Comparison of ENCODE assay signal across 1 cellular context in the genomic region with DNA sequence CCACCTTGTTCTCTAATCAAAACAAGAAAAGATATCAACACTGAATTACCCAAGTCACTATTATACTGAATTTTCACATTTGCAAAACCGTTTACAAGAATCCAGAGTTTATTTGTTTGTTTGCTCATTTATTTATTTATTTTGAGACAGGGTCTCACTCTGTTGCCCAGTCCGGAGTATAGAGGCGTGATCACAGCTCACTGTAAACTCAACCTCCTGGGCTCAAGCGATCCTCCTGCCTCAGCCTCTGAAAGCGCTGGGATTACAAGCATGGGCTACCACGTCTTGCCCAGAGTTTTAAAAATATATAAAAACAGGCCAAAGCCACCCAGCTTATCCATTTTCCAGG.
TF ChIP-seq lines count a peak whose summit lies in the region.

No MANE protein-coding gene starts in this region.

TF ChIP-seq in HepG2, 621 proteins besides CTCF, POLR2A, EP300 and RAD21 (continued from another document):
- TF ChIP-seq, protein P1, sequence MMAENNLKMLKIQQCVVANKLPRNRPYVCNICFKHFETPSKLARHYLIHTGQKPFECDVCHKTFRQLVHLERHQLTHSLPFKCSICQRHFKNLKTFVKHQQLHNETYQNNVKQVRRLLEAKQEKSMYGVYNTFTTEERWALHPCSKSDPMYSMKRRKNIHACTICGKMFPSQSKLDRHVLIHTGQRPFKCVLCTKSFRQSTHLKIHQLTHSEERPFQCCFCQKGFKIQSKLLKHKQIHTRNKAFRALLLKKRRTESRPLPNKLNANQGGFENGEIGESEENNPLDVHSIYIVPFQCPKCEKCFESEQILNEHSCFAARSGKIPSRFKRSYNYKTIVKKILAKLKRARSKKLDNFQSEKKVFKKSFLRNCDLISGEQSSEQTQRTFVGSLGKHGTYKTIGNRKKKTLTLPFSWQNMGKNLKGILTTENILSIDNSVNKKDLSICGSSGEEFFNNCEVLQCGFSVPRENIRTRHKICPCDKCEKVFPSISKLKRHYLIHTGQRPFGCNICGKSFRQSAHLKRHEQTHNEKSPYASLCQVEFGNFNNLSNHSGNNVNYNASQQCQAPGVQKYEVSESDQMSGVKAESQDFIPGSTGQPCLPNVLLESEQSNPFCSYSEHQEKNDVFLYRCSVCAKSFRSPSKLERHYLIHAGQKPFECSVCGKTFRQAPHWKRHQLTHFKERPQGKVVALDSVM (CRISPR knock-in tag; IDR thresholded peaks at IDR 0.05) = peak; percentile 69
- TF ChIP-seq FOXA3 (CRISPR knock-in tag; IDR thresholded peaks at IDR 0.05) (no peak), ZNF121 (CRISPR knock-in tag; IDR thresholded peaks at IDR 0.05) (peak; percentile 84), ZNF543 (CRISPR knock-in tag; IDR thresholded peaks at IDR 0.05) (no peak), SAP130 (CRISPR knock-in tag; IDR thresholded peaks at IDR 0.05; ENCODE audit: low read depth) (no peak), FOXA1 (IDR thresholded peaks at IDR 0.05) (no peak), FOXA1 (CRISPR knock-in tag; IDR thresholded peaks at IDR 0.05) (no peak), SMAD3 (CRISPR knock-in tag; IDR thresholded peaks at IDR 0.05) (no peak), CAMTA2 (CRISPR knock-in tag; IDR thresholded peaks at IDR 0.05; ENCODE audit: borderline replicate concordance) (no peak), RBFOX2 (IDR thresholded peaks at IDR 0.05; ENCODE audit: low read depth, low read length) (peak; percentile 49), RNF2 (conservative IDR thresholded peaks at IDR 0.05; ENCODE audit: low read depth) (no peak), ZNF501 (CRISPR knock-in tag; IDR thresholded peaks at IDR 0.05) (no peak)
- TF ChIP-seq, protein P2, sequence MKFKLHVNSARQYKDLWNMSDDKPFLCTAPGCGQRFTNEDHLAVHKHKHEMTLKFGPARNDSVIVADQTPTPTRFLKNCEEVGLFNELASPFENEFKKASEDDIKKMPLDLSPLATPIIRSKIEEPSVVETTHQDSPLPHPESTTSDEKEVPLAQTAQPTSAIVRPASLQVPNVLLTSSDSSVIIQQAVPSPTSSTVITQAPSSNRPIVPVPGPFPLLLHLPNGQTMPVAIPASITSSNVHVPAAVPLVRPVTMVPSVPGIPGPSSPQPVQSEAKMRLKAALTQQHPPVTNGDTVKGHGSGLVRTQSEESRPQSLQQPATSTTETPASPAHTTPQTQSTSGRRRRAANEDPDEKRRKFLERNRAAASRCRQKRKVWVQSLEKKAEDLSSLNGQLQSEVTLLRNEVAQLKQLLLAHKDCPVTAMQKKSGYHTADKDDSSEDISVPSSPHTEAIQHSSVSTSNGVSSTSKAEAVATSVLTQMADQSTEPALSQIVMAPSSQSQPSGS (CRISPR knock-in tag; IDR thresholded peaks at IDR 0.05) = no peak
- TF ChIP-seq, protein P3, sequence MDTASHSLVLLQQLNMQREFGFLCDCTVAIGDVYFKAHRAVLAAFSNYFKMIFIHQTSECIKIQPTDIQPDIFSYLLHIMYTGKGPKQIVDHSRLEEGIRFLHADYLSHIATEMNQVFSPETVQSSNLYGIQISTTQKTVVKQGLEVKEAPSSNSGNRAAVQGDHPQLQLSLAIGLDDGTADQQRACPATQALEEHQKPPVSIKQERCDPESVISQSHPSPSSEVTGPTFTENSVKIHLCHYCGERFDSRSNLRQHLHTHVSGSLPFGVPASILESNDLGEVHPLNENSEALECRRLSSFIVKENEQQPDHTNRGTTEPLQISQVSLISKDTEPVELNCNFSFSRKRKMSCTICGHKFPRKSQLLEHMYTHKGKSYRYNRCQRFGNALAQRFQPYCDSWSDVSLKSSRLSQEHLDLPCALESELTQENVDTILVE (CRISPR knock-in tag; IDR thresholded peaks at IDR 0.05) = no peak
- TF ChIP-seq, protein P4, sequence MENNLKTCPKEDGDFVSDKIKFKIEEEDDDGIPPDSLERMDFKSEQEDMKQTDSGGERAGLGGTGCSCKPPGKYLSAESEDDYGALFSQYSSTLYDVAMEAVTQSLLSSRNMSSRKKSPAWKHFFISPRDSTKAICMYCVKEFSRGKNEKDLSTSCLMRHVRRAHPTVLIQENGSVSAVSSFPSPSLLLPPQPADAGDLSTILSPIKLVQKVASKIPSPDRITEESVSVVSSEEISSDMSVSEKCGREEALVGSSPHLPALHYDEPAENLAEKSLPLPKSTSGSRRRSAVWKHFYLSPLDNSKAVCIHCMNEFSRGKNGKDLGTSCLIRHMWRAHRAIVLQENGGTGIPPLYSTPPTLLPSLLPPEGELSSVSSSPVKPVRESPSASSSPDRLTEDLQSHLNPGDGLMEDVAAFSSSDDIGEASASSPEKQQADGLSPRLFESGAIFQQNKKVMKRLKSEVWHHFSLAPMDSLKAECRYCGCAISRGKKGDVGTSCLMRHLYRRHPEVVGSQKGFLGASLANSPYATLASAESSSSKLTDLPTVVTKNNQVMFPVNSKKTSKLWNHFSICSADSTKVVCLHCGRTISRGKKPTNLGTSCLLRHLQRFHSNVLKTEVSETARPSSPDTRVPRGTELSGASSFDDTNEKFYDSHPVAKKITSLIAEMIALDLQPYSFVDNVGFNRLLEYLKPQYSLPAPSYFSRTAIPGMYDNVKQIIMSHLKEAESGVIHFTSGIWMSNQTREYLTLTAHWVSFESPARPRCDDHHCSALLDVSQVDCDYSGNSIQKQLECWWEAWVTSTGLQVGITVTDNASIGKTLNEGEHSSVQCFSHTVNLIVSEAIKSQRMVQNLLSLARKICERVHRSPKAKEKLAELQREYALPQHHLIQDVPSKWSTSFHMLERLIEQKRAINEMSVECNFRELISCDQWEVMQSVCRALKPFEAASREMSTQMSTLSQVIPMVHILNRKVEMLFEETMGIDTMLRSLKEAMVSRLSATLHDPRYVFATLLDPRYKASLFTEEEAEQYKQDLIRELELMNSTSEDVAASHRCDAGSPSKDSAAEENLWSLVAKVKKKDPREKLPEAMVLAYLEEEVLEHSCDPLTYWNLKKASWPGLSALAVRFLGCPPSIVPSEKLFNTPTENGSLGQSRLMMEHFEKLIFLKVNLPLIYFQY (CRISPR knock-in tag; IDR thresholded peaks at IDR 0.05; ENCODE audit: borderline replicate concordance) = no peak
- TF ChIP-seq, protein P5, sequence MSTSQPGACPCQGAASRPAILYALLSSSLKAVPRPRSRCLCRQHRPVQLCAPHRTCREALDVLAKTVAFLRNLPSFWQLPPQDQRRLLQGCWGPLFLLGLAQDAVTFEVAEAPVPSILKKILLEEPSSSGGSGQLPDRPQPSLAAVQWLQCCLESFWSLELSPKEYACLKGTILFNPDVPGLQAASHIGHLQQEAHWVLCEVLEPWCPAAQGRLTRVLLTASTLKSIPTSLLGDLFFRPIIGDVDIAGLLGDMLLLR (CRISPR knock-in tag; IDR thresholded peaks at IDR 0.05) = no peak
